Comparison of ENCODE assay signal across 8 cellular contexts in genomic region chr20:10447028-10447427, GRCh38. TPM values are rescaled to one million over a fixed set of nuclear protein-coding genes. Genes with fewer than 3 reads are reported as not detected.
DNase-seq lines count a peak whose midpoint lies in the region; ATAC-seq and TF ChIP-seq lines count a peak whose summit lies in the region.

No MANE protein-coding gene starts in this region.

- peak overlapping the region; percentile 61 for H3K4me3 Mint-ChIP-seq in activated CD4-positive, alpha-beta T cell treated with anti-CD3 and anti-CD28 coated beads for 36 hours

- H3K4me1 Mint-ChIP-seq in activated CD4-positive, alpha-beta T cell treated with anti-CD3 and anti-CD28 coated beads for 36 hours: peaks cover 27% of the 10 kb centered on the region

- H3K27me3 ChIP-seq in testis: no peaks in the 10 kb centered on the region

- H3K36me3 Mint-ChIP-seq in activated CD4-positive, alpha-beta T cell treated with anti-CD3 and anti-CD28 coated beads for 36 hours (ENCODE audit: low read depth): peaks cover 7% of the 10 kb centered on the region

- H3K27ac Mint-ChIP-seq in activated CD4-positive, alpha-beta T cell treated with anti-CD3 and anti-CD28 coated beads for 36 hours: peak overlapping the region; percentile 80

- H3K4me3 ChIP-seq in testis: no peak overlapping the region

- H3K27me3 Mint-ChIP-seq in activated CD4-positive, alpha-beta T cell treated with anti-CD3 and anti-CD28 coated beads for 36 hours: no peaks in the 10 kb centered on the region

- no peak for TF ChIP-seq CTCF in testis (IDR thresholded peaks at IDR 0.05)

- CTCF ChIA-PET in activated CD4-positive, alpha-beta T cell treated with anti-CD3 and anti-CD28 coated beads for 36 hours (lab: Charles Lee): no interaction called here

- no peak overlapping the region for H3K27ac ChIP-seq in testis

- ATAC-seq in HG02678 (IDR thresholded peaks at IDR 0.05; ENCODE audit: unreplicated experiment): peak; percentile 97
- peak; percentile 99 for ATAC-seq in activated CD4-positive, alpha-beta T cell treated with anti-CD3 and anti-CD28 coated beads for 36 hours
- peak; percentile 68 for ATAC-seq in esophagus mucosa
- ATAC-seq in stimulated activated naive CD8-positive, alpha-beta T cell treated with anti-CD3 and anti-CD28 coated beads, Interleukin-15, Interleukin-2, amounts not matched to agents 100 U/mL and 50 U/mL, for 24 hours: peak; percentile 98

- POLR2A ChIA-PET in activated CD4-positive, alpha-beta T cell treated with anti-CD3 and anti-CD28 coated beads for 36 hours (lab: Charles Lee): no interaction called here

- H3K9me3 Mint-ChIP-seq in activated CD4-positive, alpha-beta T cell treated with anti-CD3 and anti-CD28 coated beads for 36 hours (ENCODE audit: low read depth): no peaks in the 10 kb centered on the region

- no peak for TF ChIP-seq POLR2A in testis (IDR thresholded peaks at IDR 0.05)

- DNase-seq in activated gamma-delta T cell treated with Interleukin-2 at 50 U/mL for 16 hours (peak; percentile 48), activated gamma-delta T cell (lab: John Stamatoyannopoulos, UW) (no peak), NCI-H1436 (lab: John Stamatoyannopoulos, UW) (peak; percentile 9), testis (no peak)
- DNase-seq in activated CD4-positive, alpha-beta T cell treated with anti-CD3 and anti-CD28 coated beads for 36 hours: peak; percentile 71
- DNase-seq in stimulated activated naive CD8-positive, alpha-beta T cell treated with anti-CD3 and anti-CD28 coated beads, Interleukin-15, Interleukin-2, amounts not matched to agents 100 U/mL and 50 U/mL, for 24 hours: peak; percentile 48

- intact Hi-C loops in activated CD4-positive, alpha-beta T cell treated with anti-CD3 and anti-CD28 coated beads for 36 hours (cut with DNase I, micrococcal nuclease): loop anchor here in 1 of 2 experiments (1.0 to 5.0 kb wide), 2 partner anchors 12 to 65 kb away; partner anchors contain the start of gene SLX4IP
- intact Hi-C loops in testis (cut with DNase I; ENCODE audit: low total_unique reads): no loop called here

- no peaks in the 10 kb centered on the region for H3K4me1 ChIP-seq in testis

- 69 to 75% methylated on average over 3 of the region's 3 CpGs for WGBS in testis, 2 donors

- H3K9me3 ChIP-seq in testis: no peaks in the 10 kb centered on the region

- no peaks in the 10 kb centered on the region for H3K36me3 ChIP-seq in testis (ENCODE audit: low read depth, missing control alignments)

RNA-seq across cellular contexts. Expression of gene SLX4IP, which starts 11.9 kb away (rescaled TPM):
- 1 to 10 TPM; 7.4 to 7.8 TPM for total RNA-seq in activated CD4-positive, alpha-beta T cell treated with anti-CD3 and anti-CD28 coated beads for 36 hours
- total RNA-seq in esophagus mucosa: 5.3 TPM
- total RNA-seq in testis: 10 to 100 TPM in 1 of 2 donors, 1 to 10 TPM in 1; 9.7 to 10.8 TPM
- 3.8 TPM for polyA plus RNA-seq in testis (ENCODE audit: insufficient read depth, low read depth, low replicate concordance)

RNA-seq across cellular contexts. Expression of gene MKKS, which starts 13.0 kb away (rescaled TPM):
- total RNA-seq in activated CD4-positive, alpha-beta T cell treated with anti-CD3 and anti-CD28 coated beads for 36 hours: 1 to 10 TPM; 7.4 to 9.5 TPM
- 11.8 TPM for total RNA-seq in esophagus mucosa
- total RNA-seq in testis: 10 to 100 TPM; 15.7 to 16.0 TPM
- polyA plus RNA-seq in testis (ENCODE audit: insufficient read depth, low read depth, low replicate concordance): 37.1 TPM

Comparison
In these comparisons a context has a peak if more than half of its experiments do, and no peak if none do; other contexts are left out.
1. DNase-seq: peak in activated gamma-delta T cell treated with Interleukin-2 at 50 U/mL for 16 hours (single experiment), NCI-H1436 (single experiment), activated CD4-positive, alpha-beta T cell treated with anti-CD3 and anti-CD28 coated beads for 36 hours (single experiment) and stimulated activated naive CD8-positive, alpha-beta T cell treated with anti-CD3 and anti-CD28 coated beads, Interleukin-15, Interleukin-2, amounts not matched to agents 100 U/mL and 50 U/mL, for 24 hours (single experiment); none in activated gamma-delta T cell (single experiment) and testis (single experiment).
2. Peak in every context shown above with its lines, with median percentiles within 50 percentile points of each other: ATAC-seq.